In the genomic region with DNA sequence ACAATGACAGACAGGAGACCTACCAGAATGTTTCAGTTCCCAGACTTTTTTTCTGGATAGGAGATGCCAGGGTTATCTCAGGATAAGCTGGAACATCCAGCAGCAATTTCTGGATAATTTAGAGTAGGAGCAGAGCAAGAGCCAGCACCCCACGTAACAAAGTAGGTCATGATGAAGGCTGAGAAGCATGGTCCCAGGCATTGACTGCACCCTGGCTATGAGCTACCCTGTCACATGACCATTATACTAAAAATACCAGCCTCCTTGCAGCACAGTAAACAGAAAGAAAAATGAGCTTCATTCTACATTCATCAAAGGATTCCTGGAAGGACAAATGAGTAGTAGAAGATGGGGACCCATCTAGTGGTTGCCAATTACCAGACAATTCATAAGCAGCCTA, we compare ENCODE assay signal across 17 cellular contexts.
DNase-seq lines count a peak whose midpoint lies in the region; ATAC-seq and TF ChIP-seq lines count a peak whose summit lies in the region.
"Had no signal": no experiment of that assay in that cellular context is flagged by ENCODE, and none has a peak within 500 bp of the region (broad histone marks: within the 10 kb centered on the region; RNA-seq: fewer than 3 reads in every experiment).

No MANE protein-coding gene starts in this region.

- H3K9me3 ChIP-seq in heart right ventricle, result peaks cover 0 to 11% (median 0%) of the 10 kb centered on the region in 11 donors
- no peaks in the 10 kb centered on the region for H3K9me3 ChIP-seq in right cardiac atrium (ENCODE audit: control insufficient read depth, low read length)
- H3K9me3 ChIP-seq: Caco-2 had no signal

- ATAC-seq in Right ventricle myocardium inferior (peak; percentile 62), heart right ventricle (no peak), left ventricle myocardium superior (peak; percentile 46), right cardiac atrium (no peak), left lobe of liver (peak; percentile 60)
- ATAC-seq: CD8-positive, alpha-beta T cell; HCT116 had no signal

- H3K36me3 ChIP-seq in heart right ventricle, result no peaks in the 10 kb centered on the region
- H3K36me3 ChIP-seq: BLaER1 had no signal

- no peak for TF ChIP-seq CTCF in heart right ventricle (IDR thresholded peaks at IDR 0.05)

- no peak for DNase-seq in Right ventricle myocardium inferior (ENCODE audit: missing footprints)
- DNase-seq in heart right ventricle, result no peak
- no peak for DNase-seq in left ventricle myocardium superior
- no peak for DNase-seq in right cardiac atrium
- no peak for DNase-seq in left lobe of liver (ENCODE audit: low spot score)
- DNase-seq in NCI-H82 treated with DMSO at 0.1 percent for 48 hours (lab: John Stamatoyannopoulos, UW; ENCODE audit: unreplicated experiment), result no peak
- DNase-seq: Caco-2; CD4-positive, CD25-positive, alpha-beta regulatory T cell; CD8-positive, alpha-beta T cell; DMS153; DND-41; GM23248; H7 had no signal

- H3K27ac ChIP-seq in heart right ventricle (no peak overlapping the region), right cardiac atrium (ENCODE audit: low read length) (no peak overlapping the region)
- H3K27ac ChIP-seq: 22Rv1, BLaER1, C4-2B, GM23248 had no signal

- intact Hi-C loops in Right ventricle myocardium inferior (cut with DNase I) (loop anchor here (10.0 kb wide), 1 partner anchor 248 kb away; a partner anchor contains a TSS), heart right ventricle (cut with DNase I) (no loop called here), left ventricle myocardium superior (cut with micrococcal nuclease) (no loop called here), right cardiac atrium (cut with DNase I) (no loop called here)

- H3K4me1 ChIP-seq in heart right ventricle, result no peaks in the 10 kb centered on the region
- no peaks in the 10 kb centered on the region for H3K4me1 ChIP-seq in right cardiac atrium (ENCODE audit: control insufficient read depth, insufficient read depth, low read length)
- H3K4me1 ChIP-seq: BLaER1, Caco-2 had no signal

- WGBS in heart right ventricle, 2 donors, result 8 to 16% methylated on average over 1 of the region's 1 CpG
- WGBS in right cardiac atrium, result 13% methylated on average over 1 of the region's 1 CpG

- H3K4me3 ChIP-seq in heart right ventricle (no peak overlapping the region), right cardiac atrium (ENCODE audit: low read length) (no peak overlapping the region)
- H3K4me3 ChIP-seq: BLaER1, GM23248 had no signal

- H3K27me3 ChIP-seq in heart right ventricle (peaks cover 0 to 3% (median 0%) of the 10 kb centered on the region in 7 donors), right cardiac atrium (ENCODE audit: control insufficient read depth, insufficient read depth) (no peaks in the 10 kb centered on the region)

Comparison
In these comparisons a context has a peak if more than half of its experiments do, and no peak if none do; other contexts are left out.
1. ATAC-seq: peak in Right ventricle myocardium inferior (single experiment), left ventricle myocardium superior (single experiment) and left lobe of liver (single experiment); none in heart right ventricle (0 of 8) and right cardiac atrium (0 of 2).